In the genomic region with DNA sequence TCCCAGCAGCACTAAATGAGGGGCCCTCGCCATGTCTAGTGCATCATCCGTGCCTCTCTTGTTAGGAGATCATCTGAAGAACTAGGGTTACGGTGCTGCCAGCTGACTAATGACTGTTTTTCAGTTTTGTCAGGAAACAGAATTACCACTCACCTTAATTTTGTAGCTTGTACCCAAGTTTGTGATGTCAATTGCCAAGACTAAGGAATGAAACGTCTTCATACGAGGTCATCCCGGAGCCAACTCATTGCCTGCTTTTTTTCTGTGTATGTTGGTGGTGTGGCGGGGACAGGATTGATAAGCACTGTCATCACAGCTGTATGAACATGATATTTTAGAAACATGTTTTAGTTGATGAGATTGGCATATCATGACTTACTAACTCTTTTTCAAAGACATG, we compare ENCODE assay signal across 26 cellular contexts.
"Had no signal": no experiment of that assay in that cellular context is flagged by ENCODE, and none has a peak within 500 bp of the region (broad histone marks: within the 10 kb centered on the region; RNA-seq: fewer than 3 reads in every experiment).

No MANE protein-coding gene starts in this region.

- H2AFZ ChIP-seq: parathyroid adenoma had no signal

- ATAC-seq: foreskin keratinocyte; gastroesophageal sphincter; mucosa of descending colon; natural killer cell treated with Interleukin-12 subunit alpha and Interleukin-12 subunit beta and Interleukin-15 and Interleukin-18, amount 100 ng/mL, for 72 hours; stimulated activated memory B cell treated with anti-CD40 and anti-IgM and Interleukin-4, amounts not matched to agents 10 μg/mL and 1 μg/mL and 100 μg/mL, for 72 hours; stimulated activated naive CD8-positive, alpha-beta T cell treated with anti-CD3 and anti-CD28 coated beads, Interleukin-15, Interleukin-2, amounts not matched to agents 100 U/mL and 50 U/mL, for 24 hours had no signal

- H3K36me3 ChIP-seq: colonic mucosa, neutrophil, sigmoid colon, tibial artery had no signal

- H3K27ac ChIP-seq: colonic mucosa, foreskin keratinocyte, neutrophil, parathyroid adenoma, sigmoid colon, spleen, testis, tibial artery, upper lobe of left lung had no signal

- H3K4me3 ChIP-seq: colonic mucosa, esophagus squamous epithelium, gastroesophageal sphincter, lung, mucosa of descending colon, sigmoid colon, spleen, testis, tibial artery, upper lobe of left lung had no signal

- DNase-seq: colonic mucosa; dermis blood vessel endothelial cell; effector memory CD4-positive, alpha-beta T cell; esophagus squamous epithelium; foreskin keratinocyte; hypothalamus; immature natural killer cell; mucosa of descending colon; naive B cell; sigmoid colon; spleen; stimulated activated CD4-positive, alpha-beta T cell treated with anti-CD3 and anti-CD28 coated beads, Interleukin-4, amount 100 ng/mL, for 4 hours; stimulated activated naive CD8-positive, alpha-beta T cell treated with anti-CD3 and anti-CD28 coated beads, Interleukin-15, Interleukin-2, amounts not matched to agents 100 U/mL and 50 U/mL, for 24 hours; substantia nigra; testis; tibial artery; upper lobe of left lung had no signal

- FAIRE-seq: endothelial cell of umbilical vein, keratinocyte, urothelium cell line had no signal

- H3K4me1 ChIP-seq: colonic mucosa, parathyroid adenoma, spleen, testis, tibial artery had no signal

- H3K9me3 ChIP-seq: colonic mucosa, esophagus squamous epithelium, gastroesophageal sphincter, mucosa of descending colon, neutrophil, sigmoid colon, spleen, testis, tibial artery, upper lobe of left lung had no signal

- H3K27me3 ChIP-seq: colonic mucosa, esophagus squamous epithelium, foreskin keratinocyte, gastroesophageal sphincter, neutrophil, sigmoid colon, spleen, testis, tibial artery, upper lobe of left lung had no signal

- H3K9ac ChIP-seq: parathyroid adenoma had no signal
